In the genomic region with DNA sequence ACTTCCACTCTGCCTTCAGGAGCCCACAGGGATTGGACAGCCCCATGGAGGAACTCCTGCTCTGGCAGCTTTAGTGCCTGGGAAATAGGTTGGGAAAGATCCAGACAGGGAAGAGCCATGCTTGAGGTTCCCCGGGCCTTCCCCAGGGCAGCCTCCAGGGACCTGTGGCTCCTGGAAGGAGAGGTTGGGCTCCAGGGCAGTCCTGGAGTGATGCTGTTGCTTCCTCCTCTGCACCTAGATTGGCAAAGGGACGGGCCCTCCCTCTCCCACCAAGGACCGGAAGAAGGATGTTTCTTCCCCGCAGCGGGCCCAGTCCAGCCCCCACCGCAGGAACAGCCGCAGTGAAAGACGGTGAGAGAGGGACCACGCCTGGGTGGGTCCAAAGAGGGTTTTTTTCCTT, we compare ENCODE assay signal across 20 cellular contexts.
DNase-seq lines count a peak whose midpoint lies in the region; ATAC-seq and TF ChIP-seq lines count a peak whose summit lies in the region.
"Had no signal": no experiment of that assay in that cellular context is flagged by ENCODE, and none has a peak within 500 bp of the region (broad histone marks: within the 10 kb centered on the region; RNA-seq: fewer than 3 reads in every experiment).

No MANE protein-coding gene starts in this region.

- no peak for TF ChIP-seq POLR2A in GM18505 (IDR thresholded peaks at IDR 0.05; ENCODE audit: borderline replicate concordance, extremely low read depth, insufficient read depth, insufficient read length)

- H4K20me1 ChIP-seq in DND-41 (ENCODE audit: insufficient read depth, low read length) = no peaks in the 10 kb centered on the region

- H3K27me3 ChIP-seq in DND-41 (ENCODE audit: insufficient read depth, low read length, poor library complexity) = no peaks in the 10 kb centered on the region
- no peaks in the 10 kb centered on the region for H3K27me3 ChIP-seq in parathyroid adenoma (ENCODE audit: control insufficient read depth, insufficient read depth, low read length)
- H3K27me3 ChIP-seq: hepatocyte had no signal

- H3K4me1 ChIP-seq in DND-41 (ENCODE audit: insufficient read depth, low read length) (no peaks in the 10 kb centered on the region), parathyroid adenoma (peaks cover 10% of the 10 kb centered on the region)

- H2AFZ ChIP-seq in DND-41 (ENCODE audit: low read depth, low read length) = no peak overlapping the region
- H2AFZ ChIP-seq in parathyroid adenoma = no peak overlapping the region
- H2AFZ ChIP-seq: hepatocyte had no signal

- peak; percentile 34 for DNase-seq in D341Med (ENCODE audit: low spot score)
- no peak for DNase-seq in DND-41
- peak; percentile 24 for DNase-seq in ecto neural progenitor cell (ENCODE audit: low spot score)
- no peak for DNase-seq in COLO829 (ENCODE audit: low spot score)
- DNase-seq in NCI-H2227 (lab: John Stamatoyannopoulos, UW; ENCODE audit: unreplicated experiment) = no peak
- DNase-seq: activated CD4-positive, CD25-positive, alpha-beta regulatory T cell; activated CD8-positive, alpha-beta T cell treated with anti-CD3 and anti-CD28 coated beads, Interleukin-2, amount 10 ng/mL, durations not matched to agents 7 days and 5 days; activated naive CD4-positive, alpha-beta T cell; activated T-cell treated with anti-CD3 and anti-CD28 coated beads, Interleukin-2, amount 50 U/mL, for 24 hours; amniotic stem cell; Calu3; mesendoderm; MM.1S; NCI-H2081; NCI-H345; T-helper 1 cell had no signal

- H3K36me3 ChIP-seq in DND-41 (ENCODE audit: insufficient read depth, low read length) (peaks cover 18% of the 10 kb centered on the region), parathyroid adenoma (ENCODE audit: control insufficient read depth, insufficient read depth, low read length) (no peaks in the 10 kb centered on the region)

- H3K79me2 ChIP-seq in DND-41 (ENCODE audit: insufficient read depth, low read length) = no peaks in the 10 kb centered on the region
- H3K79me2 ChIP-seq in parathyroid adenoma = no peaks in the 10 kb centered on the region
- H3K79me2 ChIP-seq: hepatocyte had no signal

- H3K9me3 ChIP-seq in DND-41 (ENCODE audit: insufficient read depth, low read length, severe bottlenecking) (no peaks in the 10 kb centered on the region), parathyroid adenoma (ENCODE audit: control insufficient read depth, low read length) (no peaks in the 10 kb centered on the region)

- no peak overlapping the region for H3K4me2 ChIP-seq in DND-41 (ENCODE audit: insufficient read depth, low read length)
- H3K4me2 ChIP-seq in parathyroid adenoma (ENCODE audit: low read length) = no peak overlapping the region
- H3K4me2 ChIP-seq: hepatocyte, KMS-11 had no signal

- no peak overlapping the region for H3K4me3 ChIP-seq in DND-41 (ENCODE audit: low read depth in 1 of 2, low read length in 2 of 2)
- H3K4me3 ChIP-seq in parathyroid adenoma (ENCODE audit: low read depth, low read length) = no peak overlapping the region
- H3K4me3 ChIP-seq: hepatocyte had no signal

- TF ChIP-seq CTCF in DND-41 (IDR thresholded peaks at IDR 0.05; ENCODE audit: borderline replicate concordance, extremely low read depth, low read length, poor library complexity, severe bottlenecking) (no peak), parathyroid adenoma (IDR thresholded peaks at IDR 0.05) (no peak)

- ATAC-seq in DND-41 (ENCODE audit: insufficient read depth, low read depth) (0 out of 3 replicates have a peak, but pooled peaks have one; percentile 30), GM18505 (IDR thresholded peaks at IDR 0.05; ENCODE audit: unreplicated experiment) (no peak)
- ATAC-seq: activated CD8-positive, alpha-beta T cell treated with anti-CD3 and anti-CD28 coated beads, Interleukin-2, amount 10 ng/mL, durations not matched to agents 7 days and 5 days had no signal

- H3K27ac ChIP-seq in DND-41 (ENCODE audit: low read length) = no peak overlapping the region
- peak overlapping the region; percentile 29 for H3K27ac ChIP-seq in parathyroid adenoma
- H3K27ac ChIP-seq: hepatocyte, KMS-11 had no signal

- no peak overlapping the region for H3K9ac ChIP-seq in DND-41 (ENCODE audit: low read depth, low read length)
- no peak overlapping the region for H3K9ac ChIP-seq in parathyroid adenoma
- H3K9ac ChIP-seq: KMS-11 had no signal

Comparison
In these comparisons a context has a peak if more than half of its experiments do, and no peak if none do; other contexts are left out.
1. DNase-seq: peak in D341Med (single experiment) and ecto neural progenitor cell (single experiment); none in DND-41 (single experiment), COLO829 (single experiment) and NCI-H2227 (single experiment).